ENCODE assay signal across 8 cellular contexts in the genomic region with DNA sequence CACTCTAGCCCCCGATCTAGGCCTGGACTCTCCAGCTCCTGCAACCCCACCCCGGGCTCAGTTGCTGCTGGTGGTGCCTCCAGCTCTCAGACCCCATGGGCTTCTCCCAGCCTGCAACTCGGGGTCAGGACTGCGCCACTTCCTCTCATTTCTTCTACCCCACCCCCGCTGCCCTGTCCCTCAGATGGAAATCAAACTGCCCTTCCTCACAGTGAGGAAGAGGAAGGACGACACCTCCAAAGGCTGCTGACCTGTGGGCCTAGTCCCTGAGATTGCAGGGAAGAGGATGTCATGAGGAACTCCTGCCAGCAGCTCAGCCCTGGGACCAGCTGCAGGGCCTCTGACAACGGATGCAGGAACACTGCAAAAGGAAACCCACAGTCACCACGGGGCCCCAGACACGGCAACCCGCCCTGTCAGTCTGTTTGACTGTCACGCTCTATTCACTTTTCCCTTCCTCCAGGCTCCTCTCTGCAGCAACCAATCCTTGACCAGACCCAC. TPM values are rescaled to one million over a fixed set of nuclear protein-coding genes. Genes with fewer than 3 reads are reported as not detected.
DNase-seq lines count a peak whose midpoint lies in the region; ATAC-seq and TF ChIP-seq lines count a peak whose summit lies in the region.

No MANE protein-coding gene starts in this region.

- peak overlapping the region; percentile 86 for H3K9ac ChIP-seq in mesenchymal stem cell (ENCODE audit: low read length)

- POLR2A ChIA-PET in RWPE1 (lab: Yijun Ruan, JAX; ENCODE audit: low non-redundant PET) = no interaction called here

- peaks cover 69 to 88% of the 10 kb centered on the region in 2 donors for H3K4me1 ChIP-seq in adrenal gland (replicated peaks in 1 of 2)
- H3K4me1 ChIP-seq in mesenchymal stem cell (ENCODE audit: control insufficient read depth, insufficient read depth, low read depth, low read length) = peaks cover 85% of the 10 kb centered on the region
- H3K4me1 ChIP-seq in transverse colon = peaks cover 94 to 100% (median 97%) of the 10 kb centered on the region in 4 donors

- H3K9me3 ChIP-seq in adrenal gland (replicated peaks in 1 of 3) = no peaks in the 10 kb centered on the region
- H3K9me3 ChIP-seq in mesenchymal stem cell (ENCODE audit: control insufficient read depth, low read length) = no peaks in the 10 kb centered on the region
- H3K9me3 ChIP-seq in transverse colon = no peaks in the 10 kb centered on the region

- H4K91ac ChIP-seq in mesenchymal stem cell (ENCODE audit: low read length) = peak overlapping the region; percentile 73

- H3K36me3 ChIP-seq in adrenal gland (replicated peaks in 1 of 2) (peaks cover 0 to 15% of the 10 kb centered on the region in 2 donors), mesenchymal stem cell (ENCODE audit: control insufficient read depth in 1 of 2, insufficient read depth in 2 of 2, low read depth in 1 of 2, low read length in 2 of 2) (peaks cover 11 to 40% of the 10 kb centered on the region in 2 experiments), transverse colon (peaks cover 0 to 8% (median 3%) of the 10 kb centered on the region in 4 donors)

- H3K4ac ChIP-seq in mesenchymal stem cell (ENCODE audit: low read depth in 1 of 2, low read length in 2 of 2) = peak overlapping the region; percentile 54 to 68

- peak overlapping the region; percentile 82 for H2AK5ac ChIP-seq in mesenchymal stem cell (ENCODE audit: low read length, severe bottlenecking)

- no peak for TF ChIP-seq EP300 in transverse colon (IDR thresholded peaks at IDR 0.05; ENCODE audit: low read depth)

- WGBS in adrenal gland, 4 donors = 46 to 57% (median 53%) methylated on average over 9 to 11 of the region's 11 CpGs
- 41% methylated on average over 10 of the region's 11 CpGs for WGBS in mesenchymal stem cell
- WGBS in transverse colon (ENCODE audit: low coverage in 1 of 2), 2 donors = 23 to 34% methylated on average over 3 to 11 of the region's 11 CpGs

- H4K8ac ChIP-seq in mesenchymal stem cell (ENCODE audit: low read length) = peak overlapping the region; percentile 84

- H3K18ac ChIP-seq in mesenchymal stem cell (ENCODE audit: low read depth in 1 of 2, low read length in 2 of 2) = peak overlapping the region; percentile 82 to 96

- peak overlapping the region; percentile 44 for H2BK15ac ChIP-seq in mesenchymal stem cell (ENCODE audit: low read depth, poor library complexity, severe bottlenecking)

- ATAC-seq in HG02610 (IDR thresholded peaks at IDR 0.05; ENCODE audit: unreplicated experiment) = peak; percentile 47

- TF ChIP-seq CTCF in RWPE1 (conservative IDR thresholded peaks at IDR 0.05; ENCODE audit: low read depth) = no peak
- TF ChIP-seq CTCF in adrenal gland (IDR thresholded peaks at IDR 0.05) = no peak
- no peak for TF ChIP-seq CTCF in transverse colon (IDR thresholded peaks at IDR 0.05)

- no peak overlapping the region for H2BK5ac ChIP-seq in mesenchymal stem cell (ENCODE audit: low read depth, low read length, poor library complexity, severe bottlenecking)

- peak overlapping the region; percentile 61 to 92 for H2BK12ac ChIP-seq in mesenchymal stem cell (ENCODE audit: low read length in 2 of 2)

- H3K4me3 ChIP-seq in adrenal gland = no peak overlapping the region
- H3K4me3 ChIP-seq in mesenchymal stem cell (ENCODE audit: insufficient read depth in 1 of 2, low read depth in 1 of 2, low read length in 2 of 2) = no peak overlapping the region
- H3K4me3 ChIP-seq in transverse colon = no peak overlapping the region

- intact Hi-C loops in adrenal gland (cut with DNase I) = loop anchor here (5.0 to 10.0 kb wide), 2 partner anchors 61 to 84 kb away; no protein-coding TSS in a partner anchor
- intact Hi-C loops in transverse colon (cut with DNase I; ENCODE audit: low total_unique reads) = loop anchor here (5.0 kb wide), 1 partner anchor 44 kb away; no protein-coding TSS in a partner anchor

- H2AFZ ChIP-seq in mesenchymal stem cell (ENCODE audit: low read depth, low read length) = no peak overlapping the region

- CTCF ChIA-PET in RWPE1 (lab: Yijun Ruan, JAX) = interaction anchor here (0.6 to 3.1 kb wide), 2 partner anchors 15 to 45 kb away, joined by 4 to 13 read pairs; no protein-coding TSS in a partner anchor

- TF ChIP-seq POLR2A in adrenal gland (IDR thresholded peaks at IDR 0.05) (no peak), transverse colon (IDR thresholded peaks at IDR 0.05) (no peak)

- in situ Hi-C loops in transverse colon (cut with MboI; ENCODE audit: low pct_ligation_motif_present in 1 of 4, low pct_unique_long_range_greater_than_20kb in 1 of 4, low sequenced_read_pairs in 3 of 4) = no loop called here

- no peaks in the 10 kb centered on the region for H3K79me1 ChIP-seq in mesenchymal stem cell (replicated peaks; ENCODE audit: low read length, poor library complexity, severe bottlenecking)

- peak overlapping the region in 1 of 2 experiments; percentile 42 for H3K23ac ChIP-seq in mesenchymal stem cell (ENCODE audit: low read length in 2 of 2)

- DNase-seq in Daoy (ENCODE audit: low read depth) = peak; percentile 30
- DNase-seq in RWPE1 (ENCODE audit: low spot score) = no peak
- DNase-seq in adrenal gland = peak in 3 of 7 donors; percentile 57 to 69 (median 57)
- DNase-seq in mesenchymal stem cell = peak; percentile 79
- peak; percentile 75 for DNase-seq in transverse colon
- DNase-seq in mesenteric fat pad (ENCODE audit: low spot score) = no peak
- no peak for DNase-seq in cerebellum (ENCODE audit: low spot score)

- H2BK120ac ChIP-seq in mesenchymal stem cell (ENCODE audit: low read depth, low read length) = peak overlapping the region; percentile 75

- no peak overlapping the region for H3K14ac ChIP-seq in mesenchymal stem cell (ENCODE audit: low read length in 2 of 2)

- H3K27me3 ChIP-seq in adrenal gland (no peaks in the 10 kb centered on the region), mesenchymal stem cell (ENCODE audit: control insufficient read depth in 1 of 2, insufficient read depth in 1 of 2, low read length in 2 of 2) (no peaks in the 10 kb centered on the region), transverse colon (no peaks in the 10 kb centered on the region)

- peak overlapping the region; percentile 99 for H3K27ac ChIP-seq in RWPE1
- peak overlapping the region in 3 of 5 donors; percentile 35 to 90 (median 86) for H3K27ac ChIP-seq in adrenal gland
- H3K27ac ChIP-seq in mesenchymal stem cell (ENCODE audit: low read length, poor library complexity, severe bottlenecking) = peak overlapping the region; percentile 94
- peak overlapping the region; percentile 99 to 100 (median 100) for H3K27ac ChIP-seq in transverse colon

- H3K4me2 ChIP-seq in mesenchymal stem cell (ENCODE audit: low read length, poor library complexity, severe bottlenecking) = peak overlapping the region; percentile 14

RNA-seq across cellular contexts. Expression of a gene that starts 29.3 kb away (rescaled TPM):
- total RNA-seq in Daoy (2014; rRNA removed; shearing (Covaris generic)) = 20.2 and 22.4 TPM in 2 replicates
- total RNA-seq in adrenal gland = 10 to 100 TPM; 23.1 to 74.6 (median 43.2) TPM
- polyA plus RNA-seq in adrenal gland = 10 to 100 TPM; 14.4 to 52.5 (median 16.7) TPM
- 53.1 TPM for polyA plus RNA-seq in mesenchymal stem cell (2013, experiment 1 of 2)
- 53.5 TPM for polyA plus RNA-seq in mesenchymal stem cell (2013, experiment 2 of 2)
- total RNA-seq in transverse colon = 10 to 100 TPM; 12.7 to 22.1 (median 12.7) TPM
- 49.3 TPM for total RNA-seq in mesenteric fat pad
- 69.8 TPM for total RNA-seq in cerebellum

Comparison
In these comparisons a context has a peak if more than half of its experiments do, and no peak if none do; other contexts are left out.
1. DNase-seq: peak in Daoy (single experiment), mesenchymal stem cell (single experiment) and transverse colon (single experiment); none in RWPE1 (single experiment), mesenteric fat pad (single experiment) and cerebellum (single experiment).
2. Peak in every context shown above with its lines, with median percentiles within 50 percentile points of each other: H3K27ac ChIP-seq.